32 cellular contexts compared by ENCODE assay signal in genomic region chr13:41085961-41086360, GRCh38. TPM values are rescaled to one million over a fixed set of nuclear protein-coding genes. Genes with fewer than 3 reads are reported as not detected.
A peak's percentile ranks its signal among the peaks of the same experiment; 100 is the strongest.
DNase-seq lines count a peak whose midpoint lies in the region; ATAC-seq and TF ChIP-seq lines count a peak whose summit lies in the region.
"Had no signal": no experiment of that assay in that cellular context is flagged by ENCODE, and none has a peak within 500 bp of the region (broad histone marks: within the 10 kb centered on the region; RNA-seq: fewer than 3 reads in every experiment).

No MANE protein-coding gene starts in this region.

- ATAC-seq in WTC11, result peak; percentile 99
- ATAC-seq: A549; heart left ventricle; left cardiac atrium; stimulated activated naive CD8-positive, alpha-beta T cell treated with anti-CD3 and anti-CD28 coated beads, Interleukin-15, amount 100 ng/mL, for 72 hours had no signal

- H3K27ac ChIP-seq in A673 (ENCODE audit: low read depth, low read length, poor library complexity, severe bottlenecking), result no peak overlapping the region
- H3K27ac ChIP-seq: A549, esophagus squamous epithelium, heart left ventricle, PC-9, right atrium auricular region, SK-N-MC, thoracic aorta, uterus had no signal

- intact Hi-C loops in A673 (cut with micrococcal nuclease; ENCODE audit: unreplicated experiment), result no loop called here

- H3K36me3 ChIP-seq in A673 (ENCODE audit: insufficient read depth, low read length, poor library complexity, severe bottlenecking) (no peaks in the 10 kb centered on the region), H7 (replicated peaks; ENCODE audit: control insufficient read depth, insufficient read depth, low read length) (no peaks in the 10 kb centered on the region; the same call in 1 of the 2 replicates)
- H3K36me3 ChIP-seq: uterus had no signal

- H3K27ac Mint-ChIP-seq in WTC11, result no peak overlapping the region
- H3K27ac Mint-ChIP-seq: activated CD4-positive, alpha-beta memory T cell treated with anti-CD3 and anti-CD28 coated beads, Interleukin-2, amount 10 ng/mL, durations not matched to agents 7 days and 5 days; stimulated activated naive CD8-positive, alpha-beta T cell treated with anti-CD3 and anti-CD28 coated beads, Interleukin-15, amount 100 ng/mL, for 72 hours had no signal

- no peaks in the 10 kb centered on the region; the same call in 1 of the 2 replicates for H3K27me3 Mint-ChIP-seq in WTC11 (ENCODE audit: low read depth)
- H3K27me3 Mint-ChIP-seq: activated CD4-positive, alpha-beta memory T cell treated with anti-CD3 and anti-CD28 coated beads, Interleukin-2, amount 10 ng/mL, durations not matched to agents 7 days and 5 days; brain; CD4-positive, alpha-beta memory T cell; stimulated activated naive CD8-positive, alpha-beta T cell treated with anti-CD3 and anti-CD28 coated beads, Interleukin-15, amount 100 ng/mL, for 72 hours had no signal

- H3K9me3 Mint-ChIP-seq in WTC11, result peaks cover 3% of the 10 kb centered on the region; the same call in 1 of the 2 replicates
- H3K9me3 Mint-ChIP-seq: brain had no signal

- H3K36me3 Mint-ChIP-seq in WTC11, result peaks cover 11% of the 10 kb centered on the region

- no peaks in the 10 kb centered on the region for H3K9me3 ChIP-seq in A673 (ENCODE audit: low read depth, low read length, poor library complexity, severe bottlenecking)
- H3K9me3 ChIP-seq: A549, esophagus squamous epithelium, heart left ventricle, right atrium auricular region, thoracic aorta, uterus had no signal

- peaks cover 18% of the 10 kb centered on the region for H3K4me1 Mint-ChIP-seq in WTC11
- H3K4me1 Mint-ChIP-seq: stimulated activated naive CD8-positive, alpha-beta T cell treated with anti-CD3 and anti-CD28 coated beads, Interleukin-15, amount 100 ng/mL, for 72 hours had no signal

- peak; percentile 13 for DNase-seq in A673 (ENCODE audit: low spot score)
- DNase-seq in H7, result peak; percentile 64
- DNase-seq in WTC11 (ENCODE audit: low spot score), result no peak
- DNase-seq in iPS-NIHi11 (ENCODE audit: low spot score), result peak; percentile 60
- no peak for DNase-seq in middle frontal gyrus (ENCODE audit: extremely low spot score, low spot score)
- no peak for DNase-seq in NOMO-1 (lab: John Stamatoyannopoulos, UW; ENCODE audit: unreplicated experiment in 2 of 2)
- DNase-seq in GM19240 (ENCODE audit: insufficient read length, low spot score), result no peak
- DNase-seq in stimulated activated CD4-positive, alpha-beta T cell treated with anti-CD3 and anti-CD28 coated beads, Interleukin-4, amount 100 ng/mL, for 1 hour, result no peak
- DNase-seq: activated CD4-positive, alpha-beta memory T cell treated with anti-CD3 and anti-CD28 coated beads, Interleukin-2, amount 10 ng/mL, durations not matched to agents 7 days and 5 days; activated CD8-positive, alpha-beta memory T cell treated with anti-CD3 and anti-CD28 coated beads, Interleukin-2, amount 50 U/mL, for 4 hours; activated naive CD4-positive, alpha-beta T cell treated with Interleukin-2 at 50 U/mL for 16 hours; CD4-positive, alpha-beta memory T cell; dermis blood vessel endothelial cell; esophagus squamous epithelium; foreskin melanocyte; heart left ventricle; left cardiac atrium; mammary epithelial cell; NCI-H1092 treated with DMSO at 0.1 percent for 48 hours; NCI-H187 treated with DMSO at 0.1 percent for 48 hours; NCI-H510A treated with DMSO at 0.1 percent for 48 hours; PC-9; posterior cingulate gyrus; stimulated activated CD4-positive, alpha-beta T cell treated with anti-CD3 and anti-CD28 coated beads, Interleukin-1b, Interleukin-23, amount 100 ng/mL, for 48 hours; stimulated activated CD8-positive, alpha-beta memory T cell treated with anti-CD3 and anti-CD28 coated beads, Interleukin-4, amount 100 ng/mL, for 48 hours; stimulated activated naive CD8-positive, alpha-beta T cell treated with anti-CD3 and anti-CD28 coated beads, Interleukin-15, amount 100 ng/mL, for 72 hours; uterus had no signal

- no peak overlapping the region for H3K4me3 ChIP-seq in A673 (ENCODE audit: low read depth, low read length, poor library complexity, severe bottlenecking)
- H3K4me3 ChIP-seq in H7 (ENCODE audit: insufficient read depth, low read depth, low read length), result no peak overlapping the region
- H3K4me3 ChIP-seq: A549, esophagus squamous epithelium, heart left ventricle, PC-9, right atrium auricular region, SK-N-MC, thoracic aorta, uterus had no signal

- BruUV-seq in A673 (replicated peaks; lab: Mats Ljungman, UMichigan), result no TSS peak

- H3K4me1 ChIP-seq in A673 (ENCODE audit: insufficient read depth, low read length, poor library complexity, severe bottlenecking), result no peaks in the 10 kb centered on the region
- H3K4me1 ChIP-seq: A549, esophagus squamous epithelium, heart left ventricle, right atrium auricular region, uterus had no signal

- H3K4me3 Mint-ChIP-seq in WTC11, result no peak overlapping the region
- H3K4me3 Mint-ChIP-seq: activated CD4-positive, alpha-beta memory T cell treated with anti-CD3 and anti-CD28 coated beads, Interleukin-2, amount 10 ng/mL, durations not matched to agents 7 days and 5 days; brain; CD4-positive, alpha-beta memory T cell; stimulated activated naive CD8-positive, alpha-beta T cell treated with anti-CD3 and anti-CD28 coated beads, Interleukin-15, amount 100 ng/mL, for 72 hours had no signal

- H3K27me3 ChIP-seq in A673 (replicated peaks; ENCODE audit: insufficient read depth, low read depth, low read length, poor library complexity), result no peaks in the 10 kb centered on the region
- no peaks in the 10 kb centered on the region for H3K27me3 ChIP-seq in H7 (ENCODE audit: control insufficient read depth, insufficient read depth, low read length)
- H3K27me3 ChIP-seq: esophagus squamous epithelium, heart left ventricle, right atrium auricular region, uterus had no signal

- POLR2A ChIA-PET in A673 (lab: Charles Lee; ENCODE audit: low non-redundant PET) (no interaction called here), WTC11 (lab: Charles Lee) (no interaction called here)

- TF ChIP-seq CTCF in A673 (conservative IDR thresholded peaks at IDR 0.05; ENCODE audit: low read depth, low read length) (no peak), WTC11 (IDR thresholded peaks at IDR 0.05) (no peak)

- CTCF ChIA-PET in A673 (lab: Charles Lee) (no interaction called here), WTC11 (lab: Charles Lee) (no interaction called here)

TF ChIP-seq in WTC11, 78 proteins besides CTCF, POLR2A, EP300 and RAD21 (continues in another document):
- TF ChIP-seq HMGA2 (CRISPR knock-in tag; IDR thresholded peaks at IDR 0.05) (no peak), ESRRA (CRISPR knock-in tag; IDR thresholded peaks at IDR 0.05; ENCODE audit: borderline replicate concordance) (no peak), JAZF1 (CRISPR knock-in tag; IDR thresholded peaks at IDR 0.05) (no peak), CDX4 (CRISPR knock-in tag; IDR thresholded peaks at IDR 0.05; ENCODE audit: borderline replicate concordance) (no peak), GRHL2 (CRISPR knock-in tag; IDR thresholded peaks at IDR 0.05; ENCODE audit: insufficient replicate concordance, severe bottlenecking) (no peak), ATF3 (CRISPR knock-in tag; conservative IDR thresholded peaks at IDR 0.05) (no peak), HMGXB4 (CRISPR knock-in tag; IDR thresholded peaks at IDR 0.05) (no peak), E2F4 (CRISPR knock-in tag; IDR thresholded peaks at IDR 0.05; ENCODE audit: borderline replicate concordance, low read depth) (no peak), MAX (CRISPR knock-in tag; IDR thresholded peaks at IDR 0.05) (no peak), CREB1 (CRISPR knock-in tag; IDR thresholded peaks at IDR 0.05) (no peak), SMAD3 (CRISPR knock-in tag; IDR thresholded peaks at IDR 0.05; ENCODE audit: borderline replicate concordance) (no peak), NFYB (CRISPR knock-in tag; conservative IDR thresholded peaks at IDR 0.05; ENCODE audit: low read depth) (no peak), PRRX2 (CRISPR knock-in tag; IDR thresholded peaks at IDR 0.05) (no peak)

RNA-seq across cellular contexts. Expression of gene WBP4, which starts 24.7 kb away (rescaled TPM):
- total RNA-seq in A673 (2021) (11.9 and 12.5 TPM in 2 replicates), WTC11 (2021) (9.6 to 10.5 TPM (median 10.2 TPM) in 3 replicates)
- 6.6 and 9.2 TPM in 2 replicates for total RNA-seq in H7 (2014; rRNA removed; shearing (Covaris generic))

RNA-seq across cellular contexts. Expression of gene KBTBD6, which starts 46.6 kb away (rescaled TPM):
- total RNA-seq in A673 (2021) (14.5 and 15.7 TPM in 2 replicates), WTC11 (2021) (9.2 to 10.3 TPM (median 10.2 TPM) in 3 replicates)
- 8.4 and 10.8 TPM in 2 replicates for total RNA-seq in H7 (2014; rRNA removed; shearing (Covaris generic))

Comparison
In these comparisons a context has a peak if more than half of its experiments do, and no peak if none do; other contexts are left out.
1. DNase-seq: peak in A673 (single experiment), H7 (single experiment) and iPS-NIHi11 (single experiment); none in WTC11 (single experiment), middle frontal gyrus (single experiment), NOMO-1 (0 of 2), GM19240 (single experiment) and stimulated activated CD4-positive, alpha-beta T cell treated with anti-CD3 and anti-CD28 coated beads, Interleukin-4, amount 100 ng/mL, for 1 hour (single experiment).